In the genomic region with DNA sequence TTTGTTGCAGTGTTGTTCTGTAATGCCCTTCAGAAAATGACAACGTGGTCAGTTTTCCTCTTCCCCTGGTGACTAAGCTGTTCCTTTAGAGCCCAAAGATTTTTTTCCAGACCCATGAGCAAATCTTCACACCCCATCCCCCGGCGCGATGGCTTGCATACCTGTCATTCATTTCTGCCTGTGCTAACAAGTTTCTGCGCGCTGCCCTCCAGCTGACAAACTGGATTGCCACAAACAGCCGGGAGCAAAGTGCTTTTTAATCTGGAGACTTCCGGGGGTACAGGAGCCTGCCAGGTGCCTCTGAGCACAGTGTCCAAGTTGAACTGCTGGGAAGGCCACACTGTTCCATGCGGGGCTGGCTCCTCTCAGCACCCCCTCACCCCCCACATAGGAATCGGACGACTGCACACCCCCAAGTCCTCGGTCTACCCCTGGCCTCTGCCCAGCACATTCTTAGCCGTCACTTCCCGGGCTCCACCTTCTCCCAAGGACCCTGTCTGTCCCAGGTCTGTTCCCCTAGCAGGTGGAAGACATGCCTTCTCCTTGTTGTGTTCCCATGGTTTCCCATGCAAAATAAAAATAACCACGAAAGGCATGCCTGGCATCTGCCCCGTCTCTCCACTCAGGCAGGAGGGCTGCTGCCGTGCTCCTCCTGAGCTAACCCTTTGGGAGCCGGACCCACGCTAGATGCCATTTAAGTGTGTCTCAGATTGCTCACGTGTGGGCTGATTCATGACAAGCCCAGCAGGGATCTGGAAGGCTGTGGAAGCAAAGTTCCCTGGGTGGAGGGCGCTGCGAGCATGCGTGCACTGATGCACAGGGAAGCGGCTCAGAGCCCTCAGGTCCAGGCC, we compare ENCODE assay signal across 7 cellular contexts. TPM values are rescaled to one million over a fixed set of nuclear protein-coding genes. Genes with fewer than 3 reads are reported as not detected.
DNase-seq lines count a peak whose midpoint lies in the region; ATAC-seq and TF ChIP-seq lines count a peak whose summit lies in the region.

No MANE protein-coding gene starts in this region.

- TF ChIP-seq CTCF in coronary artery (IDR thresholded peaks at IDR 0.05) (no peak), right lobe of liver (IDR thresholded peaks at IDR 0.05) (no peak), thyroid gland (IDR thresholded peaks at IDR 0.05) (no peak), tibial nerve (IDR thresholded peaks at IDR 0.05) (no peak)

- H3K27ac ChIP-seq in coronary artery: peak overlapping the region; percentile 54 to 94
- H3K27ac ChIP-seq in right lobe of liver: no peak overlapping the region
- H3K27ac ChIP-seq in thyroid gland: peak overlapping the region; percentile 76 to 83 (median 82)
- peak overlapping the region in 1 of 4 donors; percentile 10 for H3K27ac ChIP-seq in tibial nerve

- intact Hi-C loops in right lobe of liver (cut with DNase I) (no loop called here), thyroid gland (cut with DNase I) (no loop called here)

- TF ChIP-seq EP300 in tibial nerve (IDR thresholded peaks at IDR 0.05): no peak

- no peak for TF ChIP-seq POLR2A in right lobe of liver (IDR thresholded peaks at IDR 0.05)
- TF ChIP-seq POLR2A in thyroid gland (IDR thresholded peaks at IDR 0.05): peak in 1 of 2 donors; percentile 37
- TF ChIP-seq POLR2A in tibial nerve (IDR thresholded peaks at IDR 0.05): no peak

- peak; percentile 27 to 62 (median 50) for ATAC-seq in right lobe of liver
- no peak for ATAC-seq in HG03378 (IDR thresholded peaks at IDR 0.05; ENCODE audit: unreplicated experiment)

- H3K36me3 ChIP-seq in right lobe of liver (peaks cover 0 to 28% (median 5%) of the 10 kb centered on the region in 4 donors), thyroid gland (peaks cover 23 to 40% of the 10 kb centered on the region in 2 donors), tibial nerve (peaks cover 0 to 79% (median 0%) of the 10 kb centered on the region in 3 donors)

- H3K4me3 ChIP-seq in coronary artery (peak overlapping the region; percentile 57), right lobe of liver (no peak overlapping the region), thyroid gland (replicated peaks in 1 of 3) (no peak overlapping the region), tibial nerve (no peak overlapping the region)

- H3K9me3 ChIP-seq in right lobe of liver (no peaks in the 10 kb centered on the region), thyroid gland (no peaks in the 10 kb centered on the region), tibial nerve (no peaks in the 10 kb centered on the region)

- peak; percentile 32 for DNase-seq in NCI-H2107 (lab: John Stamatoyannopoulos, UW)
- peak; percentile 85 for DNase-seq in coronary artery (ENCODE audit: low spot score)
- DNase-seq in right lobe of liver: peak in 1 of 3 donors; percentile 25
- DNase-seq in thyroid gland: peak; percentile 91 to 95
- no peak for DNase-seq in OCI-M2 (lab: John Stamatoyannopoulos, UW; ENCODE audit: unreplicated experiment)
- DNase-seq in tibial nerve (ENCODE audit: low spot score in 2 of 2): no peak

- 68% methylated on average over 9 of the region's 24 CpGs for WGBS in right lobe of liver (ENCODE audit: insufficient coverage, low coverage, low lambda C conversion rate, missing lambda C conversion rate)
- WGBS in thyroid gland, 2 donors: 31 to 50% methylated on average over 17 to 24 of the region's 24 CpGs
- WGBS in tibial nerve, 2 donors: 73 to 76% methylated on average over 21 to 24 of the region's 24 CpGs

- H3K27me3 ChIP-seq in right lobe of liver: no peaks in the 10 kb centered on the region
- no peaks in the 10 kb centered on the region for H3K27me3 ChIP-seq in thyroid gland
- no peaks in the 10 kb centered on the region for H3K27me3 ChIP-seq in tibial nerve

- no peaks in the 10 kb centered on the region for H3K4me1 ChIP-seq in right lobe of liver
- peaks cover 33 to 38% of the 10 kb centered on the region in 2 donors for H3K4me1 ChIP-seq in thyroid gland
- H3K4me1 ChIP-seq in tibial nerve: peaks cover 0 to 7% (median 0%) of the 10 kb centered on the region in 4 donors

RNA-seq across cellular contexts. Expression of a gene that starts 14.1 kb away (rescaled TPM):
- total RNA-seq in right lobe of liver: 1 to 10 TPM; 3.2 to 7.5 (median 5.3) TPM
- total RNA-seq in thyroid gland: 10 to 100 TPM; 22.0 to 37.8 (median 31.6) TPM
- total RNA-seq in tibial nerve: 10 to 100 TPM; 11.8 to 24.3 (median 16.0) TPM

Comparison
In these comparisons a context has a peak if more than half of its experiments do, and no peak if none do; other contexts are left out.
1. DNase-seq: peak in NCI-H2107 (single experiment), coronary artery (single experiment) and thyroid gland (2 of 2); none in OCI-M2 (single experiment) and tibial nerve (0 of 2).
2. H3K27ac ChIP-seq: peak in coronary artery (2 of 2) and thyroid gland (3 of 3); none in right lobe of liver (0 of 3).